21 cellular contexts compared by ENCODE assay signal in the genomic region with DNA sequence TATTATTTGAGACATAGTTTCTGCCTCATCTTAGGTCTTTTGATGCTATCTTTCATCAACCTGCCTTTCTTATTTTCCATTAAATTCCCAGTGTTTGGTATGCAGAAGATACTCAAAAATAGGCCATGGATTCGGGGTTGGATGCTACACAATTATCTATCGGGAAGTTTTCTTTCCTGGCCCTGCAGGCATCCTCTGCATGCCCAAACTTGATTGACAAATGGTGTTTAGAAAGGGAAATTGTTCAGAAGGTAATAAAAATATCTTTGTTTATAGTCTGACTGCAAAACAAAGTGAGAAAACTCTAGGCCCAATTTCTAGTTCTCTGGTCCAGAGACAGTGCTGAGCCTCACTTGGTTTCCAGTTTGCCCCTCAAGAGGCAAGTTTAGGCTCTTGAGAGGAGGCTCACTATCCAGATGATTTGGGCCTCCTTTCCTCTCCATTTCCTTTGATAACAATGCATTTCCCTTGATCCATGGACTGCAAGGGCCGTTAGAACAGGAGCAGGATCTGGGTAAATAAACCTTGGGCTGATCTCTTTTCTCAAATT.
"Had no signal": no experiment of that assay in that cellular context is flagged by ENCODE, and none has a peak within 500 bp of the region (broad histone marks: within the 10 kb centered on the region; RNA-seq: fewer than 3 reads in every experiment).

No MANE protein-coding gene starts in this region.

- H3K9ac ChIP-seq: neural progenitor cell had no signal

- H3K9me3 ChIP-seq: lower lobe of right lung, pancreas, right lobe of liver, testis, upper lobe of right lung had no signal

- H3K9me3 Mint-ChIP-seq: activated CD4-positive, alpha-beta memory T cell treated with anti-CD3 and anti-CD28 coated beads, Interleukin-2, amount 10 ng/mL, durations not matched to agents 7 days and 5 days; neural progenitor cell; stimulated activated effector memory CD8-positive, alpha-beta T cell treated with anti-CD3 and anti-CD28 coated beads, Interleukin-12 subunit alpha, Interleukin-12 subunit beta, amount 100 ng/mL, for 72 hours had no signal

- H3K36me3 Mint-ChIP-seq: activated CD8-positive, alpha-beta memory T cell treated with anti-CD3 and anti-CD28 coated beads, Interleukin-2, amount 10 ng/mL, durations not matched to agents 7 days and 5 days; activated naive CD8-positive, alpha-beta T cell; naive B cell; neural progenitor cell; stimulated activated effector memory CD8-positive, alpha-beta T cell treated with anti-CD3 and anti-CD28 coated beads, Interleukin-12 subunit alpha, Interleukin-12 subunit beta, amount 100 ng/mL, for 72 hours had no signal

- H3K27me3 ChIP-seq: cardiac muscle cell, neural progenitor cell, pancreas, right lobe of liver, testis, upper lobe of right lung had no signal

- H3K27me3 Mint-ChIP-seq: activated CD4-positive, alpha-beta memory T cell treated with anti-CD3 and anti-CD28 coated beads, Interleukin-2, amount 10 ng/mL, durations not matched to agents 7 days and 5 days; activated naive CD8-positive, alpha-beta T cell; dendritic cell treated with granulocyte-macrophage colony-stimulating factor and Interleukin-4, amounts not matched to agents 40 ng/mL and 50 ng/mL, for 4 days had no signal

- H3K4me2 ChIP-seq: neural progenitor cell had no signal

- H2AFZ ChIP-seq: neural progenitor cell had no signal

- DNase-seq: activated CD4-positive, alpha-beta memory T cell treated with anti-CD3 and anti-CD28 coated beads, Interleukin-2, amount 10 ng/mL, durations not matched to agents 7 days and 5 days; activated CD4-positive, alpha-beta T cell treated with anti-CD3 and anti-CD28 coated beads for 48 hours; activated CD4-positive, CD25-positive, alpha-beta regulatory T cell; activated CD8-positive, alpha-beta memory T cell treated with anti-CD3 and anti-CD28 coated beads, Interleukin-2, amount 10 ng/mL, durations not matched to agents 7 days and 5 days; effector memory CD4-positive, alpha-beta T cell; hippocampal formation; left colon; lower lobe of right lung; midbrain; naive B cell; pancreas; right lobe of liver; small intestine; stimulated activated CD4-positive, alpha-beta T cell treated with anti-CD3 and anti-CD28 coated beads, Interleukin-4, amount 100 ng/mL, for 1 hour; testis; upper lobe of right lung had no signal

- H3K27ac Mint-ChIP-seq: activated CD4-positive, alpha-beta memory T cell treated with anti-CD3 and anti-CD28 coated beads, Interleukin-2, amount 10 ng/mL, durations not matched to agents 7 days and 5 days; activated CD8-positive, alpha-beta memory T cell treated with anti-CD3 and anti-CD28 coated beads, Interleukin-2, amount 10 ng/mL, durations not matched to agents 7 days and 5 days; activated naive CD8-positive, alpha-beta T cell; dendritic cell treated with granulocyte-macrophage colony-stimulating factor and Interleukin-4, amounts not matched to agents 40 ng/mL and 50 ng/mL, for 4 days; naive B cell; neural progenitor cell; stimulated activated effector memory CD8-positive, alpha-beta T cell treated with anti-CD3 and anti-CD28 coated beads, Interleukin-12 subunit alpha, Interleukin-12 subunit beta, amount 100 ng/mL, for 72 hours had no signal

- H3K4me1 Mint-ChIP-seq: activated CD4-positive, alpha-beta memory T cell treated with anti-CD3 and anti-CD28 coated beads, Interleukin-2, amount 10 ng/mL, durations not matched to agents 7 days and 5 days; activated CD8-positive, alpha-beta memory T cell treated with anti-CD3 and anti-CD28 coated beads, Interleukin-2, amount 10 ng/mL, durations not matched to agents 7 days and 5 days; naive B cell; stimulated activated effector memory CD8-positive, alpha-beta T cell treated with anti-CD3 and anti-CD28 coated beads, Interleukin-12 subunit alpha, Interleukin-12 subunit beta, amount 100 ng/mL, for 72 hours had no signal

- H3K4me3 Mint-ChIP-seq: activated CD4-positive, alpha-beta memory T cell treated with anti-CD3 and anti-CD28 coated beads, Interleukin-2, amount 10 ng/mL, durations not matched to agents 7 days and 5 days; activated CD8-positive, alpha-beta memory T cell treated with anti-CD3 and anti-CD28 coated beads, Interleukin-2, amount 10 ng/mL, durations not matched to agents 7 days and 5 days; activated naive CD8-positive, alpha-beta T cell; dendritic cell treated with granulocyte-macrophage colony-stimulating factor and Interleukin-4, amounts not matched to agents 40 ng/mL and 50 ng/mL, for 4 days; naive B cell; neural progenitor cell; stimulated activated effector memory CD8-positive, alpha-beta T cell treated with anti-CD3 and anti-CD28 coated beads, Interleukin-12 subunit alpha, Interleukin-12 subunit beta, amount 100 ng/mL, for 72 hours had no signal

- H3K36me3 ChIP-seq: cardiac muscle cell, lower lobe of right lung, neural progenitor cell, pancreas, right lobe of liver, upper lobe of right lung had no signal

- H3K27ac ChIP-seq: lower lobe of right lung, neural progenitor cell, pancreas, right lobe of liver, testis, upper lobe of right lung had no signal

- H3K4me3 ChIP-seq: cardiac muscle cell, lower lobe of right lung, neural progenitor cell, pancreas, right lobe of liver, testis, upper lobe of right lung had no signal

- ATAC-seq: activated CD8-positive, alpha-beta memory T cell treated with anti-CD3 and anti-CD28 coated beads, Interleukin-2, amount 10 ng/mL, durations not matched to agents 7 days and 5 days; left colon; lower lobe of right lung; pancreas; right lobe of liver; stimulated activated effector memory CD8-positive, alpha-beta T cell treated with anti-CD3 and anti-CD28 coated beads, Interleukin-12 subunit alpha, Interleukin-12 subunit beta, amount 100 ng/mL, for 72 hours; upper lobe of right lung had no signal

- FAIRE-seq: pancreas, small intestine had no signal
